Comparison of ENCODE assay signal across 8 cellular contexts in the genomic region with DNA sequence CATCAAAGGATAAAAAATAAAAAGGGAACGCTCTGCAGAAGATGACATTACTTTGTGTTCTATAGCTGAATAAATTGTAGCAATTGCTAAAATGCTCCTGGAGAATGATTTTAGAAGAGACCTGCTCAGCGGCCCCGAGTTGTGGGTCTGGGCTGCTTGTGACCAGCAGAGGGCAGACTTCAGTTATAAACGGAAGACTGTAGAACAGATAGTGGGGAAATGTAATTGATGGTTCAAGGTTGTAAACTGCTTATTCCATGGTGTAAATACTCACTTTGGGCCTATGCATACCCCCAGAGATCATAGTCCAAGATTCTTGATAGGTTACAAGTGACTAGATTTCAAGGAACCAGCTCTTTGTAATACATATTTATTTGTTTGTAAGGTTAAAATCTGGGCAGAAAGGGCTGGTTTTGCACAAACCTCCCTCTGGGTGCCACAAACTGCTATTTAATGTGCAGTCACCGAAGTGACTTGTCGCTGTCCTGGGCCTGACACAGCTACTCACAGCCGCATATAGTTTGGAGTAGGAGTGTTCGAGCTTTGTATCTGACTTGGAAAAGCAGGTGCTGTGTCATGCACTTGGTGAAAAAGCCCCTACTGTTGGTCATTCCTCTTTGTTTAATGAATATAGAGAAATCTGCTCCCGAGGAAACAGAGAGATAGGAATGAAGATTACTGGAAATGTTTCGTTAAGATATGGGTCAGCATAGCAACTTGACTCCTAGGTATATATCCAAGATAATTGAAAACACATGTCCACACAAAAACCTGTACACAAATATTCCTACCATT. TPM values are rescaled to one million over a fixed set of nuclear protein-coding genes. Genes with fewer than 3 reads are reported as not detected.
DNase-seq lines count a peak whose midpoint lies in the region; ATAC-seq and TF ChIP-seq lines count a peak whose summit lies in the region.

No MANE protein-coding gene starts in this region.

- no peaks in the 10 kb centered on the region for H3K36me3 ChIP-seq in ascending aorta

- H3K4me1 ChIP-seq in ascending aorta = peaks cover 13 to 18% of the 10 kb centered on the region in 2 donors

- ATAC-seq in HG02623 (IDR thresholded peaks at IDR 0.05; ENCODE audit: unreplicated experiment) = peak; percentile 57
- no peak for ATAC-seq in GM21737 (IDR thresholded peaks at IDR 0.05; ENCODE audit: unreplicated experiment)

- no peaks in the 10 kb centered on the region for H3K27me3 ChIP-seq in ascending aorta

- peak overlapping the region; percentile 34 to 38 for H3K27ac ChIP-seq in ascending aorta

- no peak overlapping the region for H3K4me3 ChIP-seq in GM12864 (ENCODE audit: low read depth, low read length)
- no peak overlapping the region for H3K4me3 ChIP-seq in ascending aorta

- intact Hi-C loops in ascending aorta (cut with DNase I) = no loop called here

- H3K9me3 ChIP-seq in ascending aorta = no peaks in the 10 kb centered on the region

- TF ChIP-seq CTCF in GM12864 (IDR thresholded peaks at IDR 0.05; ENCODE audit: low read depth, low read length, missing control alignments) = peak; percentile 75
- peak; percentile 48 to 89 (median 88) for TF ChIP-seq CTCF in ascending aorta (IDR thresholded peaks at IDR 0.05)

- DNase-seq in GM12864 (ENCODE audit: low read depth) = peak; percentile 25
- peak; percentile 50 for DNase-seq in NCI-H1436 treated with DMSO at 0.1 percent for 48 hours (lab: John Stamatoyannopoulos, UW)
- DNase-seq in T-helper 9 cell = peak; percentile 54
- DNase-seq in ascending aorta (ENCODE audit: low spot score in 2 of 2) = peak in 1 of 2 donors; percentile 87
- DNase-seq in hippocampal formation (lab: John Stamatoyannopoulos, UW) = peak; percentile 54 to 74
- peak; percentile 26 to 52 for DNase-seq in stimulated activated CD4-positive, alpha-beta T cell treated with anti-CD3 and anti-CD28 coated beads, Interleukin-12 subunit alpha, Interleukin-12 subunit beta, amount 100 ng/mL, for 24 hours (ENCODE audit: low read depth in 2 of 2)

RNA-seq across cellular contexts. Expression of gene NDUFB4, which starts 34.7 kb away (rescaled TPM):
- 37.0 TPM for total RNA-seq in ascending aorta
